25 cellular contexts compared by ENCODE assay signal in the genomic region with DNA sequence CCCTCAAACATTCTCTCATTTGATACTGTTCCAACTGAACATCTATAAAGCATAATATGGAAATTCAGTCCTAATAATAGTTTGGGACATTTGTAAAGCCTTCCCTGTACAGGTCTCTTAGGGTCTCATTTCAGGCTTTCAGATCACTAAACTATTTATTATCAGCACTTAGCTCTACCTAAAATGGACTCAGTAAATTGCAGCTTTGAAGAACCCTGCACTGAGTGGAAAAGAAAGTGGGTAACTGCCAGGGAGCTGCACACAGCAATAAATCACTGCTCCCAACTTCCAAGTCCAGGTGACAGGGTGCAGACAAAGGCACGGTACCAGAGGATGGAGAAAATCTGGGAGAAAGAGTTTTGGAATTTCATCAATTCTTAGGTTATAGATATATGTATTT.
"Had no signal": no experiment of that assay in that cellular context is flagged by ENCODE, and none has a peak within 500 bp of the region (broad histone marks: within the 10 kb centered on the region; RNA-seq: fewer than 3 reads in every experiment).

No MANE protein-coding gene starts in this region.

- H3K27ac Mint-ChIP-seq: nephron progenitor cell; progenitor cell of endocrine pancreas; stimulated activated memory B cell treated with anti-CD40 and anti-IgM and Interleukin-4, amounts not matched to agents 10 μg/mL and 1 μg/mL and 100 μg/mL, for 72 hours had no signal

- H3K9me3 Mint-ChIP-seq: nephron progenitor cell; stimulated activated memory B cell treated with anti-CD40 and anti-IgM and Interleukin-4, amounts not matched to agents 10 μg/mL and 1 μg/mL and 100 μg/mL, for 72 hours had no signal

- H3K4me3 ChIP-seq: hepatocyte, left ventricle myocardium inferior, lung, mucosa of descending colon, ovary, right atrium auricular region, right lobe of liver, smooth muscle cell, stomach, testis, thyroid gland, transverse colon, upper lobe of left lung, vagina had no signal

- ATAC-seq: mucosa of descending colon; naive thymus-derived CD4-positive, alpha-beta T cell; stimulated activated memory B cell treated with anti-CD40 and anti-IgM and Interleukin-4, amounts not matched to agents 10 μg/mL and 1 μg/mL and 100 μg/mL, for 72 hours; stimulated activated naive CD8-positive, alpha-beta T cell treated with anti-CD3 and anti-CD28 coated beads, Interleukin-15, Interleukin-2, amounts not matched to agents 100 U/mL and 50 U/mL, for 24 hours had no signal

- H3K4me3 Mint-ChIP-seq: naive thymus-derived CD4-positive, alpha-beta T cell; nephron progenitor cell; stimulated activated memory B cell treated with anti-CD40 and anti-IgM and Interleukin-4, amounts not matched to agents 10 μg/mL and 1 μg/mL and 100 μg/mL, for 72 hours had no signal

- H3K27me3 Mint-ChIP-seq: naive thymus-derived CD4-positive, alpha-beta T cell; progenitor cell of endocrine pancreas; stimulated activated memory B cell treated with anti-CD40 and anti-IgM and Interleukin-4, amounts not matched to agents 10 μg/mL and 1 μg/mL and 100 μg/mL, for 72 hours had no signal

- DNase-seq: islet precursor cell; left ventricle myocardium inferior; midbrain; mucosa of descending colon; naive thymus-derived CD4-positive, alpha-beta T cell; nephron progenitor cell; ovary; right lobe of liver; stimulated activated CD4-positive, alpha-beta T cell treated with anti-CD3 and anti-CD28 coated beads, Interleukin-1b, Interleukin-23, amount 100 ng/mL, for 48 hours; stimulated activated CD4-positive, alpha-beta T cell treated with anti-CD3 and anti-CD28 coated beads, Interleukin-2, amount 100 ng/mL, for 48 hours; stimulated activated CD4-positive, alpha-beta T cell treated with anti-CD3 and anti-CD28 coated beads, Interleukin-4, amount 100 ng/mL, for 4 hours; stimulated activated CD8-positive, alpha-beta memory T cell treated with anti-CD3 and anti-CD28 coated beads, Interleukin-4, amount 100 ng/mL, for 48 hours; stimulated activated naive CD8-positive, alpha-beta T cell treated with anti-CD3 and anti-CD28 coated beads, Interleukin-15, Interleukin-2, amounts not matched to agents 100 U/mL and 50 U/mL, for 24 hours; stomach; testis; thyroid gland; transverse colon; upper lobe of left lung had no signal

- H3K4me1 Mint-ChIP-seq: nephron progenitor cell; stimulated activated memory B cell treated with anti-CD40 and anti-IgM and Interleukin-4, amounts not matched to agents 10 μg/mL and 1 μg/mL and 100 μg/mL, for 72 hours had no signal
